15 cellular contexts compared by ENCODE assay signal in genomic region chr6:142482249-142482648, GRCh38.
"Had no signal": no experiment of that assay in that cellular context is flagged by ENCODE, and none has a peak within 500 bp of the region (broad histone marks: within the 10 kb centered on the region; RNA-seq: fewer than 3 reads in every experiment).

No MANE protein-coding gene starts in this region.

- H3K4me1 ChIP-seq: heart right ventricle had no signal

- DNase-seq: activated CD4-positive, alpha-beta memory T cell treated with anti-CD3 and anti-CD28 coated beads for 36 hours; activated gamma-delta T cell treated with Interleukin-2 at 50 U/mL for 16 hours; activated naive CD8-positive, alpha-beta T cell treated with anti-CD3 and anti-CD28 coated beads, Interleukin-2, amount 10 ng/mL, durations not matched to agents 7 days and 5 days; activated T-cell treated with anti-CD3 and anti-CD28 coated beads, Interleukin-2, amount 50 U/mL, for 48 hours; anterior cingulate cortex; foreskin melanocyte; heart right ventricle; left ventricle myocardium superior; mesendoderm; nephron progenitor cell; stimulated activated CD4-positive, alpha-beta T cell treated with anti-CD3 and anti-CD28 coated beads, Interleukin-2, amount 100 ng/mL, for 48 hours; stimulated activated CD8-positive, alpha-beta memory T cell treated with anti-CD3 and anti-CD28 coated beads, Interleukin-4, amount 100 ng/mL, for 48 hours; T-helper 9 cell had no signal

- H3K9me3 ChIP-seq: thoracic aorta had no signal

- H3K4me3 ChIP-seq: heart right ventricle, thoracic aorta had no signal

- ATAC-seq: heart right ventricle, left ventricle myocardium superior had no signal

- H3K36me3 ChIP-seq: heart right ventricle, thoracic aorta had no signal

- H3K27ac ChIP-seq: heart right ventricle, thoracic aorta, VCaP had no signal
